In the genomic region with DNA sequence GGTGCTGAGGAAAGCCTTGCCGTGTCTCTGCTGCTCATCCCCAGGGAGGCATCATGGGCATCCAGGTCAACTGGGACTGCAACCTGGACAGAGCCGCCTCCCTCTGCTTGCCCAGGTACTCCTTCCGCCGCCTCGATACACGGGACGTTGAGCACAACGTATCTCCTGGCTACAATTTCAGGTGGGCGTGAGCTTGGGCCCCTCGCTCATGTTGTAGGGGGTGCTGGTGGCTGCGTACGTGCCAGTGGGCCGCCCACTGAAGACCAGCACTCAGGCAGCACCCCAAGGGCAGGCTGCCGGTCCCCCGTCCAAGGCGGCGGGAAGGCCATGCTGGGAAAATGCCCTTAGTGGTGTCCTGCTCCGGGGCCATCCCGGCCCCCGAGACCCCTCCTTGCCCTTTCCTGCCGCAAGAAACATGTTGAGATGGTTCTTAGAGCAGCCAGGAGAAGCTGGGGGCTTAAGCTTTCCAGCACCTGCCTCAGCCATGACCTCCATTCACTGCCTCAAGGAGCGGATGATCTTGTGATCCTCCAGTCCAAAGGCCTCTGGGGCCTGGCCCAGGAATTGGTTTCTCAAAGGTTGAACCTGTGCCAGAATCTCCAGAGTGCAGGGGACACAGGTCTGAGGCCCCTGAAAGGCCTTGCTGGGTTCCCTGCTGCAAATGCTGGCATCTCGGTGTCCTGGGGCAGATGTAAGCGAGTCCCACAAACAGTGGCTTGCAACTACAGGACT, we compare ENCODE assay signal across 1 cellular context.
TF ChIP-seq lines count a peak whose summit lies in the region.

No MANE protein-coding gene starts in this region.

TF ChIP-seq in liver, 16 proteins besides CTCF, POLR2A, EP300 and RAD21 (continued from another document):
- TF ChIP-seq, protein P1, sequence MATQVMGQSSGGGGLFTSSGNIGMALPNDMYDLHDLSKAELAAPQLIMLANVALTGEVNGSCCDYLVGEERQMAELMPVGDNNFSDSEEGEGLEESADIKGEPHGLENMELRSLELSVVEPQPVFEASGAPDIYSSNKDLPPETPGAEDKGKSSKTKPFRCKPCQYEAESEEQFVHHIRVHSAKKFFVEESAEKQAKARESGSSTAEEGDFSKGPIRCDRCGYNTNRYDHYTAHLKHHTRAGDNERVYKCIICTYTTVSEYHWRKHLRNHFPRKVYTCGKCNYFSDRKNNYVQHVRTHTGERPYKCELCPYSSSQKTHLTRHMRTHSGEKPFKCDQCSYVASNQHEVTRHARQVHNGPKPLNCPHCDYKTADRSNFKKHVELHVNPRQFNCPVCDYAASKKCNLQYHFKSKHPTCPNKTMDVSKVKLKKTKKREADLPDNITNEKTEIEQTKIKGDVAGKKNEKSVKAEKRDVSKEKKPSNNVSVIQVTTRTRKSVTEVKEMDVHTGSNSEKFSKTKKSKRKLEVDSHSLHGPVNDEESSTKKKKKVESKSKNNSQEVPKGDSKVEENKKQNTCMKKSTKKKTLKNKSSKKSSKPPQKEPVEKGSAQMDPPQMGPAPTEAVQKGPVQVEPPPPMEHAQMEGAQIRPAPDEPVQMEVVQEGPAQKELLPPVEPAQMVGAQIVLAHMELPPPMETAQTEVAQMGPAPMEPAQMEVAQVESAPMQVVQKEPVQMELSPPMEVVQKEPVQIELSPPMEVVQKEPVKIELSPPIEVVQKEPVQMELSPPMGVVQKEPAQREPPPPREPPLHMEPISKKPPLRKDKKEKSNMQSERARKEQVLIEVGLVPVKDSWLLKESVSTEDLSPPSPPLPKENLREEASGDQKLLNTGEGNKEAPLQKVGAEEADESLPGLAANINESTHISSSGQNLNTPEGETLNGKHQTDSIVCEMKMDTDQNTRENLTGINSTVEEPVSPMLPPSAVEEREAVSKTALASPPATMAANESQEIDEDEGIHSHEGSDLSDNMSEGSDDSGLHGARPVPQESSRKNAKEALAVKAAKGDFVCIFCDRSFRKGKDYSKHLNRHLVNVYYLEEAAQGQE (IDR thresholded peaks at IDR 0.05): no peak
TF ChIP-seq in liver: peak in this region for 1.
